1 cellular context compared by ENCODE assay signal in the genomic region with DNA sequence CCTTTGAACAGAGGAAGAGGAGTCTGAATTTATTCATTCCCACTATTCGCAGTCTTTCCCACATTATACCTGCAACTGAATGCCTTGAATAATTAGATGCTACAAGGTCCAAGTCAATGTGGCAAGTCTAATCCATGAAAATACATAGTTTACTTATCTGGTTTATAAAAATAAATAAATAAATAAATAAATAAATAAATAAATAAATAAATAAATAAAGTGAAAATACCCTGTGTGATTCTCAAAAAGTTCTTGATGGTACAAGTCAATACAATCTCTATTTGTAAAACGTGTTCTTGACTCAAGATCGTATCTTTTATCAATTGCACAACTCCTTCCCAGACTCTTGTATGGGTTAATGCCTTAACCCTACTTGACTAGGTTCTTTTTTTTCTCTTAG.
TF ChIP-seq lines count a peak whose summit lies in the region.

No MANE protein-coding gene starts in this region.

TF ChIP-seq in HEK293, 187 proteins besides CTCF, POLR2A, EP300 and RAD21 (continued from another document and continues in another):
- no peak for TF ChIP-seq IKZF3 (tag by site-specific recombination; IDR thresholded peaks at IDR 0.05)
- TF ChIP-seq ZNF623 (tag by site-specific recombination; IDR thresholded peaks at IDR 0.05), result peak; percentile 52
- TF ChIP-seq, protein P1, sequence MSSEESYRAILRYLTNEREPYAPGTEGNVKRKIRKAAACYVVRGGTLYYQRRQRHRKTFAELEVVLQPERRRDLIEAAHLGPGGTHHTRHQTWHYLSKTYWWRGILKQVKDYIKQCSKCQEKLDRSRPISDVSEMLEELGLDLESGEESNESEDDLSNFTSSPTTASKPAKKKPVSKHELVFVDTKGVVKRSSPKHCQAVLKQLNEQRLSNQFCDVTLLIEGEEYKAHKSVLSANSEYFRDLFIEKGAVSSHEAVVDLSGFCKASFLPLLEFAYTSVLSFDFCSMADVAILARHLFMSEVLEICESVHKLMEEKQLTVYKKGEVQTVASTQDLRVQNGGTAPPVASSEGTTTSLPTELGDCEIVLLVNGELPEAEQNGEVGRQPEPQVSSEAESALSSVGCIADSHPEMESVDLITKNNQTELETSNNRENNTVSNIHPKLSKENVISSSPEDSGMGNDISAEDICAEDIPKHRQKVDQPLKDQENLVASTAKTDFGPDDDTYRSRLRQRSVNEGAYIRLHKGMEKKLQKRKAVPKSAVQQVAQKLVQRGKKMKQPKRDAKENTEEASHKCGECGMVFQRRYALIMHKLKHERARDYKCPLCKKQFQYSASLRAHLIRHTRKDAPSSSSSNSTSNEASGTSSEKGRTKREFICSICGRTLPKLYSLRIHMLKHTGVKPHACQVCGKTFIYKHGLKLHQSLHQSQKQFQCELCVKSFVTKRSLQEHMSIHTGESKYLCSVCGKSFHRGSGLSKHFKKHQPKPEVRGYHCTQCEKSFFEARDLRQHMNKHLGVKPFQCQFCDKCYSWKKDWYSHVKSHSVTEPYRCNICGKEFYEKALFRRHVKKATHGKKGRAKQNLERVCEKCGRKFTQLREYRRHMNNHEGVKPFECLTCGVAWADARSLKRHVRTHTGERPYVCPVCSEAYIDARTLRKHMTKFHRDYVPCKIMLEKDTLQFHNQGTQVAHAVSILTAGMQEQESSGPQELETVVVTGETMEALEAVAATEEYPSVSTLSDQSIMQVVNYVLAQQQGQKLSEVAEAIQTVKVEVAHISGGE (tag by site-specific recombination; conservative IDR thresholded peaks at IDR 0.05; ENCODE audit: low read depth), result peak; percentile 69
- TF ChIP-seq ZNF558 (tag by site-specific recombination; IDR thresholded peaks at IDR 0.05), result no peak
- TF ChIP-seq, protein P2, sequence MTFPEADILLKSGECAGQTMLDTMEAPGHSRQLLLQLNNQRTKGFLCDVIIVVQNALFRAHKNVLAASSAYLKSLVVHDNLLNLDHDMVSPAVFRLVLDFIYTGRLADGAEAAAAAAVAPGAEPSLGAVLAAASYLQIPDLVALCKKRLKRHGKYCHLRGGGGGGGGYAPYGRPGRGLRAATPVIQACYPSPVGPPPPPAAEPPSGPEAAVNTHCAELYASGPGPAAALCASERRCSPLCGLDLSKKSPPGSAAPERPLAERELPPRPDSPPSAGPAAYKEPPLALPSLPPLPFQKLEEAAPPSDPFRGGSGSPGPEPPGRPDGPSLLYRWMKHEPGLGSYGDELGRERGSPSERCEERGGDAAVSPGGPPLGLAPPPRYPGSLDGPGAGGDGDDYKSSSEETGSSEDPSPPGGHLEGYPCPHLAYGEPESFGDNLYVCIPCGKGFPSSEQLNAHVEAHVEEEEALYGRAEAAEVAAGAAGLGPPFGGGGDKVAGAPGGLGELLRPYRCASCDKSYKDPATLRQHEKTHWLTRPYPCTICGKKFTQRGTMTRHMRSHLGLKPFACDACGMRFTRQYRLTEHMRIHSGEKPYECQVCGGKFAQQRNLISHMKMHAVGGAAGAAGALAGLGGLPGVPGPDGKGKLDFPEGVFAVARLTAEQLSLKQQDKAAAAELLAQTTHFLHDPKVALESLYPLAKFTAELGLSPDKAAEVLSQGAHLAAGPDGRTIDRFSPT (tag by site-specific recombination; IDR thresholded peaks at IDR 0.05), result no peak
- TF ChIP-seq REPIN1 (tag by site-specific recombination; IDR thresholded peaks at IDR 0.05; ENCODE audit: low read depth), result no peak
- no peak for TF ChIP-seq ZNF560 (tag by site-specific recombination; IDR thresholded peaks at IDR 0.05; ENCODE audit: borderline replicate concordance)
- TF ChIP-seq, protein P3, sequence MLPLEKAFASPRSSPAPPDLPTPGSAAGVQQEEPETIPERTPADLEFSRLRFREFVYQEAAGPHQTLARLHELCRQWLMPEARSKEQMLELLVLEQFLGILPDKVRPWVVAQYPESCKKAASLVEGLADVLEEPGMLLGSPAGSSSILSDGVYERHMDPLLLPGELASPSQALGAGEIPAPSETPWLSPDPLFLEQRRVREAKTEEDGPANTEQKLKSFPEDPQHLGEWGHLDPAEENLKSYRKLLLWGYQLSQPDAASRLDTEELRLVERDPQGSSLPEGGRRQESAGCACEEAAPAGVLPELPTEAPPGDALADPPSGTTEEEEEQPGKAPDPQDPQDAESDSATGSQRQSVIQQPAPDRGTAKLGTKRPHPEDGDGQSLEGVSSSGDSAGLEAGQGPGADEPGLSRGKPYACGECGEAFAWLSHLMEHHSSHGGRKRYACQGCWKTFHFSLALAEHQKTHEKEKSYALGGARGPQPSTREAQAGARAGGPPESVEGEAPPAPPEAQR (tag by site-specific recombination; IDR thresholded peaks at IDR 0.05), result no peak
- TF ChIP-seq, protein P4, sequence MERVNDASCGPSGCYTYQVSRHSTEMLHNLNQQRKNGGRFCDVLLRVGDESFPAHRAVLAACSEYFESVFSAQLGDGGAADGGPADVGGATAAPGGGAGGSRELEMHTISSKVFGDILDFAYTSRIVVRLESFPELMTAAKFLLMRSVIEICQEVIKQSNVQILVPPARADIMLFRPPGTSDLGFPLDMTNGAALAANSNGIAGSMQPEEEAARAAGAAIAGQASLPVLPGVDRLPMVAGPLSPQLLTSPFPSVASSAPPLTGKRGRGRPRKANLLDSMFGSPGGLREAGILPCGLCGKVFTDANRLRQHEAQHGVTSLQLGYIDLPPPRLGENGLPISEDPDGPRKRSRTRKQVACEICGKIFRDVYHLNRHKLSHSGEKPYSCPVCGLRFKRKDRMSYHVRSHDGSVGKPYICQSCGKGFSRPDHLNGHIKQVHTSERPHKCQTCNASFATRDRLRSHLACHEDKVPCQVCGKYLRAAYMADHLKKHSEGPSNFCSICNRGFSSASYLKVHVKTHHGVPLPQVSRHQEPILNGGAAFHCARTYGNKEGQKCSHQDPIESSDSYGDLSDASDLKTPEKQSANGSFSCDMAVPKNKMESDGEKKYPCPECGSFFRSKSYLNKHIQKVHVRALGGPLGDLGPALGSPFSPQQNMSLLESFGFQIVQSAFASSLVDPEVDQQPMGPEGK (tag by site-specific recombination; IDR thresholded peaks at IDR 0.05), result no peak
- no peak for TF ChIP-seq KLF9 (tag by site-specific recombination; IDR thresholded peaks at IDR 0.05; ENCODE audit: low read depth)
- no peak for TF ChIP-seq ZNF274 (IDR thresholded peaks at IDR 0.05; ENCODE audit: low read length)
- no peak for TF ChIP-seq ZNF274 (tag by site-specific recombination; IDR thresholded peaks at IDR 0.05; ENCODE audit: borderline replicate concordance)
- TF ChIP-seq ZNF121 (tag by site-specific recombination; IDR thresholded peaks at IDR 0.05), result no peak
- TF ChIP-seq ZNF140 (tag by site-specific recombination; IDR thresholded peaks at IDR 0.05), result peak; percentile 49; the same call in 1 of the 2 replicates
- TF ChIP-seq GLI2 (tag by site-specific recombination; IDR thresholded peaks at IDR 0.05; ENCODE audit: borderline replicate concordance, low read depth), result no peak
- TF ChIP-seq HOXC10 (CRISPR knock-in tag; IDR thresholded peaks at IDR 0.05), result no peak
- TF ChIP-seq, protein P5, sequence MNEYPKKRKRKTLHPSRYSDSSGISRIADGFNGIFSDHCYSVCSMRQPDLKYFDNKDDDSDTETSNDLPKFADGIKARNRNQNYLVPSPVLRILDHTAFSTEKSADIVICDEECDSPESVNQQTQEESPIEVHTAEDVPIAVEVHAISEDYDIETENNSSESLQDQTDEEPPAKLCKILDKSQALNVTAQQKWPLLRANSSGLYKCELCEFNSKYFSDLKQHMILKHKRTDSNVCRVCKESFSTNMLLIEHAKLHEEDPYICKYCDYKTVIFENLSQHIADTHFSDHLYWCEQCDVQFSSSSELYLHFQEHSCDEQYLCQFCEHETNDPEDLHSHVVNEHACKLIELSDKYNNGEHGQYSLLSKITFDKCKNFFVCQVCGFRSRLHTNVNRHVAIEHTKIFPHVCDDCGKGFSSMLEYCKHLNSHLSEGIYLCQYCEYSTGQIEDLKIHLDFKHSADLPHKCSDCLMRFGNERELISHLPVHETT (tag by site-specific recombination; IDR thresholded peaks at IDR 0.05), result no peak
- TF ChIP-seq, protein P6, sequence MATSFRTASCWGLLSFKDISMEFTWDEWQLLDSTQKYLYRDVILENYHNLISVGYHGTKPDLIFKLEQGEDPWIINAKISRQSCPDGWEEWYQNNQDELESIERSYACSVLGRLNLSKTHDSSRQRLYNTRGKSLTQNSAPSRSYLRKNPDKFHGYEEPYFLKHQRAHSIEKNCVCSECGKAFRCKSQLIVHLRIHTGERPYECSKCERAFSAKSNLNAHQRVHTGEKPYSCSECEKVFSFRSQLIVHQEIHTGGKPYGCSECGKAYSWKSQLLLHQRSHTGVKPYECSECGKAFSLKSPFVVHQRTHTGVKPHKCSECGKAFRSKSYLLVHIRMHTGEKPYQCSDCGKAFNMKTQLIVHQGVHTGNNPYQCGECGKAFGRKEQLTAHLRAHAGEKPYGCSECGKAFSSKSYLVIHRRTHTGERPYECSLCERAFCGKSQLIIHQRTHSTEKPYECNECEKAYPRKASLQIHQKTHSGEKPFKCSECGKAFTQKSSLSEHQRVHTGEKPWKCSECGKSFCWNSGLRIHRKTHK (tag by site-specific recombination; IDR thresholded peaks at IDR 0.05), result no peak
- TF ChIP-seq, protein P7, sequence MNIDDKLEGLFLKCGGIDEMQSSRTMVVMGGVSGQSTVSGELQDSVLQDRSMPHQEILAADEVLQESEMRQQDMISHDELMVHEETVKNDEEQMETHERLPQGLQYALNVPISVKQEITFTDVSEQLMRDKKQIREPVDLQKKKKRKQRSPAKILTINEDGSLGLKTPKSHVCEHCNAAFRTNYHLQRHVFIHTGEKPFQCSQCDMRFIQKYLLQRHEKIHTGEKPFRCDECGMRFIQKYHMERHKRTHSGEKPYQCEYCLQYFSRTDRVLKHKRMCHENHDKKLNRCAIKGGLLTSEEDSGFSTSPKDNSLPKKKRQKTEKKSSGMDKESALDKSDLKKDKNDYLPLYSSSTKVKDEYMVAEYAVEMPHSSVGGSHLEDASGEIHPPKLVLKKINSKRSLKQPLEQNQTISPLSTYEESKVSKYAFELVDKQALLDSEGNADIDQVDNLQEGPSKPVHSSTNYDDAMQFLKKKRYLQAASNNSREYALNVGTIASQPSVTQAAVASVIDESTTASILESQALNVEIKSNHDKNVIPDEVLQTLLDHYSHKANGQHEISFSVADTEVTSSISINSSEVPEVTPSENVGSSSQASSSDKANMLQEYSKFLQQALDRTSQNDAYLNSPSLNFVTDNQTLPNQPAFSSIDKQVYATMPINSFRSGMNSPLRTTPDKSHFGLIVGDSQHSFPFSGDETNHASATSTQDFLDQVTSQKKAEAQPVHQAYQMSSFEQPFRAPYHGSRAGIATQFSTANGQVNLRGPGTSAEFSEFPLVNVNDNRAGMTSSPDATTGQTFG (tag by site-specific recombination; IDR thresholded peaks at IDR 0.05; ENCODE audit: borderline replicate concordance), result no peak
- TF ChIP-seq ZNF837 (tag by site-specific recombination; IDR thresholded peaks at IDR 0.05), result no peak
- TF ChIP-seq, protein P8, sequence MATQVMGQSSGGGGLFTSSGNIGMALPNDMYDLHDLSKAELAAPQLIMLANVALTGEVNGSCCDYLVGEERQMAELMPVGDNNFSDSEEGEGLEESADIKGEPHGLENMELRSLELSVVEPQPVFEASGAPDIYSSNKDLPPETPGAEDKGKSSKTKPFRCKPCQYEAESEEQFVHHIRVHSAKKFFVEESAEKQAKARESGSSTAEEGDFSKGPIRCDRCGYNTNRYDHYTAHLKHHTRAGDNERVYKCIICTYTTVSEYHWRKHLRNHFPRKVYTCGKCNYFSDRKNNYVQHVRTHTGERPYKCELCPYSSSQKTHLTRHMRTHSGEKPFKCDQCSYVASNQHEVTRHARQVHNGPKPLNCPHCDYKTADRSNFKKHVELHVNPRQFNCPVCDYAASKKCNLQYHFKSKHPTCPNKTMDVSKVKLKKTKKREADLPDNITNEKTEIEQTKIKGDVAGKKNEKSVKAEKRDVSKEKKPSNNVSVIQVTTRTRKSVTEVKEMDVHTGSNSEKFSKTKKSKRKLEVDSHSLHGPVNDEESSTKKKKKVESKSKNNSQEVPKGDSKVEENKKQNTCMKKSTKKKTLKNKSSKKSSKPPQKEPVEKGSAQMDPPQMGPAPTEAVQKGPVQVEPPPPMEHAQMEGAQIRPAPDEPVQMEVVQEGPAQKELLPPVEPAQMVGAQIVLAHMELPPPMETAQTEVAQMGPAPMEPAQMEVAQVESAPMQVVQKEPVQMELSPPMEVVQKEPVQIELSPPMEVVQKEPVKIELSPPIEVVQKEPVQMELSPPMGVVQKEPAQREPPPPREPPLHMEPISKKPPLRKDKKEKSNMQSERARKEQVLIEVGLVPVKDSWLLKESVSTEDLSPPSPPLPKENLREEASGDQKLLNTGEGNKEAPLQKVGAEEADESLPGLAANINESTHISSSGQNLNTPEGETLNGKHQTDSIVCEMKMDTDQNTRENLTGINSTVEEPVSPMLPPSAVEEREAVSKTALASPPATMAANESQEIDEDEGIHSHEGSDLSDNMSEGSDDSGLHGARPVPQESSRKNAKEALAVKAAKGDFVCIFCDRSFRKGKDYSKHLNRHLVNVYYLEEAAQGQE (tag by site-specific recombination; IDR thresholded peaks at IDR 0.05), result 0 out of 2 replicates have a peak, but pooled peaks have one; percentile 25
- no peak for TF ChIP-seq ZNF114 (tag by site-specific recombination; IDR thresholded peaks at IDR 0.05)
- peak; percentile 23; the same call in 1 of the 2 replicates for TF ChIP-seq ZNF654 (tag by site-specific recombination; IDR thresholded peaks at IDR 0.05; ENCODE audit: low read depth)
- no peak for TF ChIP-seq SCRT1 (tag by site-specific recombination; IDR thresholded peaks at IDR 0.05; ENCODE audit: borderline replicate concordance)
- no peak for TF ChIP-seq ZNF416 (tag by site-specific recombination; IDR thresholded peaks at IDR 0.05)
- no peak for TF ChIP-seq ZNF266 (tag by site-specific recombination; IDR thresholded peaks at IDR 0.05; ENCODE audit: low read depth)
- TF ChIP-seq, protein P9, sequence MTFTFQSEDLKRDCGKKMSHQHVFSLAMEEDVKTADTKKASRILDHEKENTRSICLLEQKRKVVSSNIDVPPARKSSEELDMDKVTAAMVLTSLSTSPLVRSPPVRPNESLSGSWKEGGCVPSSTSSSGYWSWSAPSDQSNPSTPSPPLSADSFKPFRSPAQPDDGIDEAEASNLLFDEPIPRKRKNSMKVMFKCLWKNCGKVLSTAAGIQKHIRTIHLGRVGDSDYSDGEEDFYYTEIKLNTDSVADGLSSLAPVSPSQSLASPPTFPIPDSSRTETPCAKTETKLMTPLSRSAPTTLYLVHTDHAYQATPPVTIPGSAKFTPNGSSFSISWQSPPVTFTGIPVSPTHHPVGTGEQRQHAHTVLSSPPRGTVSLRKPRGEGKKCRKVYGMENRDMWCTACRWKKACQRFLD (tag by site-specific recombination; IDR thresholded peaks at IDR 0.05), result no peak
- peak; percentile 55; the same call in 1 of the 2 replicates for TF ChIP-seq ZXDB (tag by site-specific recombination; IDR thresholded peaks at IDR 0.05)
- peak; percentile 79 for TF ChIP-seq ZNF426 (tag by site-specific recombination; IDR thresholded peaks at IDR 0.05)
- TF ChIP-seq BCL11B (tag by site-specific recombination; IDR thresholded peaks at IDR 0.05; ENCODE audit: low read depth), result no peak
- TF ChIP-seq, protein P10, sequence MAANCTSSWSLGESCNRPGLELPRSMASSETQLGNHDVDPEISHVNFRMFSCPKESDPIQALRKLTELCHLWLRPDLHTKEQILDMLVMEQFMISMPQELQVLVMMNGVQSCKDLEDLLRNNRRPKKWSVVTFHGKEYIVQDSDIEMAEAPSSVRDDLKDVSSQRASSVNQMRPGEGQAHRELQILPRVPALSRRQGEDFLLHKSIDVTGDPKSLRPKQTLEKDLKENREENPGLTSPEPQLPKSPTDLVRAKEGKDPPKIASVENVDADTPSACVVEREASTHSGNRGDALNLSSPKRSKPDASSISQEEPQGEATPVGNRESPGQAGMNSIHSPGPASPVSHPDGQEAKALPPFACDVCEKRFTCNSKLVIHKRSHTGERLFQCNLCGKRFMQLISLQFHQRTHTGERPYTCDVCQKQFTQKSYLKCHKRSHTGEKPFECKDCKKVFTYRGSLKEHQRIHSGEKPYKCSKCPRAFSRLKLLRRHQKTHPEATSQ (tag by site-specific recombination; IDR thresholded peaks at IDR 0.05), result no peak
- no peak for TF ChIP-seq ZNF843 (tag by site-specific recombination; IDR thresholded peaks at IDR 0.05)
- TF ChIP-seq ZFHX2 (tag by site-specific recombination; conservative IDR thresholded peaks at IDR 0.05), result no peak
- 0 out of 2 replicates have a peak, but pooled peaks have one; percentile 32 for TF ChIP-seq ZNF202 (tag by site-specific recombination; IDR thresholded peaks at IDR 0.05; ENCODE audit: borderline replicate concordance)
